In genomic region chr3:129473766-129474152, GRCh38 we compare ENCODE assay signal across 1 cellular context.
TF ChIP-seq lines count a peak whose summit lies in the region.

No MANE protein-coding gene starts in this region.

TF ChIP-seq in IMR-90, 13 proteins besides CTCF, POLR2A, EP300 and RAD21 (continued from another document):
- TF ChIP-seq BHLHE40 (IDR thresholded peaks at IDR 0.05; ENCODE audit: low read depth, low read length) (no peak), SMC3 (IDR thresholded peaks at IDR 0.05; ENCODE audit: low read depth, low read length) (no peak), NFE2L2 (IDR thresholded peaks at IDR 0.05; ENCODE audit: low read depth, low read length) (no peak), FOS (IDR thresholded peaks at IDR 0.05; ENCODE audit: low read depth, low read length) (no peak), USF2 (IDR thresholded peaks at IDR 0.05; ENCODE audit: low read depth, low read length) (no peak), CHD1 (IDR thresholded peaks at IDR 0.05; ENCODE audit: low read depth, low read length) (no peak)
